30 cellular contexts compared by ENCODE assay signal in genomic region chr2:206851511-206851910, GRCh38.
"Had no signal": no experiment of that assay in that cellular context is flagged by ENCODE, and none has a peak within 500 bp of the region (broad histone marks: within the 10 kb centered on the region; RNA-seq: fewer than 3 reads in every experiment).

No MANE protein-coding gene starts in this region.

- H2AFZ ChIP-seq: hepatocyte, parathyroid adenoma had no signal

- H3K4me3 ChIP-seq: dorsolateral prefrontal cortex, gastroesophageal sphincter, heart left ventricle, hepatocyte, left lung, mucosa of descending colon, right lobe of liver, smooth muscle cell, stomach, thyroid gland, vagina had no signal

- DNase-seq: dorsolateral prefrontal cortex; effector CD4-positive, alpha-beta T cell; foreskin keratinocyte; heart left ventricle; left cardiac atrium; left lung; mesenchymal stem cell; mucosa of descending colon; naive B cell; right lobe of liver; stimulated activated CD4-positive, alpha-beta T cell treated with anti-CD3 and anti-CD28 coated beads, Interleukin-12 subunit alpha, Interleukin-12 subunit beta, amount 100 ng/mL, for 4 hours; stimulated activated CD4-positive, alpha-beta T cell treated with anti-CD3 and anti-CD28 coated beads, Interleukin-2, amount 100 ng/mL, for 24 hours; stimulated activated CD4-positive, alpha-beta T cell treated with anti-CD3 and anti-CD28 coated beads, Interleukin-4, amount 100 ng/mL, for 24 hours; stimulated activated naive CD4-positive, alpha-beta T cell treated with Interleukin-2 at 50 U/mL for 16 hours; stomach; thyroid gland; trophoblast cell had no signal

- H3K9me3 Mint-ChIP-seq: mesothelial cell of epicardium; naive B cell; natural killer cell treated with Interleukin-12 subunit alpha and Interleukin-12 subunit beta and Interleukin-15 and Interleukin-18, amount 100 ng/mL, for 72 hours; neural crest cell; stimulated activated effector memory CD8-positive, alpha-beta T cell treated with anti-CD3 and anti-CD28 coated beads, Interleukin-12 subunit alpha, Interleukin-12 subunit beta, amount 100 ng/mL, for 72 hours had no signal

- H3K36me3 Mint-ChIP-seq: mesothelial cell of epicardium; naive B cell; natural killer cell treated with Interleukin-12 subunit alpha and Interleukin-12 subunit beta and Interleukin-15 and Interleukin-18, amount 100 ng/mL, for 72 hours; stimulated activated effector memory CD8-positive, alpha-beta T cell treated with anti-CD3 and anti-CD28 coated beads, Interleukin-12 subunit alpha, Interleukin-12 subunit beta, amount 100 ng/mL, for 72 hours had no signal

- H3K4me3 Mint-ChIP-seq: mesothelial cell of epicardium; naive B cell; natural killer cell treated with Interleukin-12 subunit alpha and Interleukin-12 subunit beta and Interleukin-15 and Interleukin-18, amount 100 ng/mL, for 72 hours; neural crest cell; stimulated activated effector memory CD8-positive, alpha-beta T cell treated with anti-CD3 and anti-CD28 coated beads, Interleukin-12 subunit alpha, Interleukin-12 subunit beta, amount 100 ng/mL, for 72 hours had no signal

- H3K4me1 ChIP-seq: foreskin keratinocyte, left lung, parathyroid adenoma, right lobe of liver, thyroid gland had no signal

- H3K27me3 ChIP-seq: dorsolateral prefrontal cortex, foreskin keratinocyte, gastroesophageal sphincter, heart left ventricle, hepatocyte, left lung, neutrophil, right lobe of liver, stomach, thyroid gland, vagina had no signal

- H3K4me2 ChIP-seq: hepatocyte, smooth muscle cell had no signal

- ATAC-seq: esophagus mucosa; foreskin keratinocyte; gastroesophageal sphincter; heart left ventricle; left cardiac atrium; left lung; mucosa of descending colon; natural killer cell treated with Interleukin-12 subunit alpha and Interleukin-12 subunit beta and Interleukin-15 and Interleukin-18, amount 100 ng/mL, for 72 hours; right lobe of liver; stimulated activated effector memory CD8-positive, alpha-beta T cell treated with anti-CD3 and anti-CD28 coated beads, Interleukin-12 subunit alpha, Interleukin-12 subunit beta, amount 100 ng/mL, for 72 hours had no signal

- H3K9ac ChIP-seq: parathyroid adenoma had no signal

- H3K36me3 ChIP-seq: gastroesophageal sphincter, heart left ventricle, left lung, neutrophil, right lobe of liver, stomach, thyroid gland, vagina had no signal

- H3K27ac Mint-ChIP-seq: mesothelial cell of epicardium; naive B cell; natural killer cell treated with Interleukin-12 subunit alpha and Interleukin-12 subunit beta and Interleukin-15 and Interleukin-18, amount 100 ng/mL, for 72 hours; progenitor cell of endocrine pancreas; stimulated activated effector memory CD8-positive, alpha-beta T cell treated with anti-CD3 and anti-CD28 coated beads, Interleukin-12 subunit alpha, Interleukin-12 subunit beta, amount 100 ng/mL, for 72 hours had no signal

- H3K4me1 Mint-ChIP-seq: mesothelial cell of epicardium; naive B cell; neural crest cell; stimulated activated effector memory CD8-positive, alpha-beta T cell treated with anti-CD3 and anti-CD28 coated beads, Interleukin-12 subunit alpha, Interleukin-12 subunit beta, amount 100 ng/mL, for 72 hours had no signal

- H3K79me2 ChIP-seq: hepatocyte, parathyroid adenoma had no signal

- H3K9me3 ChIP-seq: gastroesophageal sphincter, heart left ventricle, left lung, mucosa of descending colon, neutrophil, right lobe of liver, stomach, thyroid gland, vagina had no signal

- H3K27ac ChIP-seq: dorsolateral prefrontal cortex, epithelial cell of prostate, foreskin keratinocyte, gastroesophageal sphincter, heart left ventricle, hepatocyte, left lung, neutrophil, parathyroid adenoma, right lobe of liver, stomach, thyroid gland, vagina had no signal

- H3K27me3 Mint-ChIP-seq: naive B cell, progenitor cell of endocrine pancreas had no signal
